In genomic region chrX:13026877-13027652, GRCh38 we compare ENCODE assay signal across 22 cellular contexts. TPM values are rescaled to one million over a fixed set of nuclear protein-coding genes. Genes with fewer than 3 reads are reported as not detected.
DNase-seq lines count a peak whose midpoint lies in the region; ATAC-seq and TF ChIP-seq lines count a peak whose summit lies in the region.
"Had no signal": no experiment of that assay in that cellular context is flagged by ENCODE, and none has a peak within 500 bp of the region (broad histone marks: within the 10 kb centered on the region; RNA-seq: fewer than 3 reads in every experiment).

No MANE protein-coding gene starts in this region.

- H3K4me3 Mint-ChIP-seq in activated CD4-positive, alpha-beta T cell treated with anti-CD3 and anti-CD28 coated beads, Interleukin-2, amount 10 ng/mL, durations not matched to agents 24 days and 14 days = peak overlapping the region; percentile 10
- no peak overlapping the region for H3K4me3 Mint-ChIP-seq in activated T-helper 2 cell treated with anti-CD3 and anti-CD28 coated beads, Interferon-gamma antibody, Interleukin-2, Interleukin-4, amounts not matched to agents 10 μg/mL and 5 μg/mL and 100 μg/mL, durations not matched to agents 14 hours and 24 hours and 36 hours (ENCODE audit: low read depth)
- no peak overlapping the region for H3K4me3 Mint-ChIP-seq in natural killer cell

- H3K9me3 Mint-ChIP-seq in activated CD4-positive, alpha-beta T cell treated with anti-CD3 and anti-CD28 coated beads, Interleukin-2, amount 10 ng/mL, durations not matched to agents 24 days and 14 days = no peaks in the 10 kb centered on the region
- H3K9me3 Mint-ChIP-seq in activated T-helper 2 cell treated with anti-CD3 and anti-CD28 coated beads, Interferon-gamma antibody, Interleukin-2, Interleukin-4, amounts not matched to agents 10 μg/mL and 5 μg/mL and 100 μg/mL, durations not matched to agents 14 hours and 24 hours and 36 hours = no peaks in the 10 kb centered on the region
- H3K9me3 Mint-ChIP-seq in natural killer cell = no peaks in the 10 kb centered on the region
- H3K9me3 Mint-ChIP-seq: activated naive CD8-positive, alpha-beta T cell treated with anti-CD3 and anti-CD28 coated beads, Interleukin-2, amount 10 ng/mL, durations not matched to agents 7 days and 5 days had no signal

- H3K27me3 Mint-ChIP-seq in activated CD4-positive, alpha-beta T cell treated with anti-CD3 and anti-CD28 coated beads, Interleukin-2, amount 10 ng/mL, durations not matched to agents 24 days and 14 days = no peaks in the 10 kb centered on the region
- no peaks in the 10 kb centered on the region for H3K27me3 Mint-ChIP-seq in activated T-helper 2 cell treated with anti-CD3 and anti-CD28 coated beads, Interferon-gamma antibody, Interleukin-2, Interleukin-4, amounts not matched to agents 10 μg/mL and 5 μg/mL and 100 μg/mL, durations not matched to agents 14 hours and 24 hours and 36 hours (ENCODE audit: low read depth)
- peaks cover 0 to 30% of the 10 kb centered on the region in 2 donors for H3K27me3 Mint-ChIP-seq in natural killer cell (ENCODE audit: low read depth in 2 of 2)
- H3K27me3 Mint-ChIP-seq: activated naive CD8-positive, alpha-beta T cell treated with anti-CD3 and anti-CD28 coated beads, Interleukin-2, amount 10 ng/mL, durations not matched to agents 7 days and 5 days had no signal

- intact Hi-C loops in activated CD4-positive, alpha-beta T cell treated with anti-CD3 and anti-CD28 coated beads, Interleukin-2, amount 10 ng/mL, durations not matched to agents 24 days and 14 days (cut with micrococcal nuclease) = loop anchor here (2.0 kb wide), 2 partner anchors 14 to 24 kb away; no protein-coding TSS in a partner anchor
- intact Hi-C loops in activated T-helper 2 cell treated with anti-CD3 and anti-CD28 coated beads, Interferon-gamma antibody, Interleukin-2, Interleukin-4, amounts not matched to agents 10 μg/mL and 5 μg/mL and 100 μg/mL, durations not matched to agents 14 hours and 24 hours and 36 hours (cut with micrococcal nuclease) = loop anchor here (1.0 to 2.0 kb wide), 3 partner anchors 14 to 66 kb away; no protein-coding TSS in a partner anchor
- intact Hi-C loops in natural killer cell (cut with micrococcal nuclease) = loop anchor here (10.0 kb wide), 1 partner anchor 58 kb away; no protein-coding TSS in a partner anchor

- no peaks in the 10 kb centered on the region for H3K9me3 ChIP-seq in KOPT-K1 (ENCODE audit: insufficient read depth, low read length, poor library complexity, severe bottlenecking)
- H3K9me3 ChIP-seq: tibial nerve had no signal

- H3K36me3 Mint-ChIP-seq in activated CD4-positive, alpha-beta T cell treated with anti-CD3 and anti-CD28 coated beads, Interleukin-2, amount 10 ng/mL, durations not matched to agents 24 days and 14 days (ENCODE audit: low read depth) = no peaks in the 10 kb centered on the region
- H3K36me3 Mint-ChIP-seq in activated T-helper 2 cell treated with anti-CD3 and anti-CD28 coated beads, Interferon-gamma antibody, Interleukin-2, Interleukin-4, amounts not matched to agents 10 μg/mL and 5 μg/mL and 100 μg/mL, durations not matched to agents 14 hours and 24 hours and 36 hours (ENCODE audit: low read depth) = no peaks in the 10 kb centered on the region
- H3K36me3 Mint-ChIP-seq in natural killer cell = no peaks in the 10 kb centered on the region
- H3K36me3 Mint-ChIP-seq: activated naive CD8-positive, alpha-beta T cell treated with anti-CD3 and anti-CD28 coated beads, Interleukin-2, amount 10 ng/mL, durations not matched to agents 7 days and 5 days had no signal

- TF ChIP-seq CTCF in natural killer cell (IDR thresholded peaks at IDR 0.05) = no peak

- peak overlapping the region; percentile 53 for H3K27ac ChIP-seq in KOPT-K1 (ENCODE audit: low read depth, low read length, poor library complexity, severe bottlenecking)
- H3K27ac ChIP-seq: epithelial cell of prostate, foreskin keratinocyte, RWPE1, tibial nerve had no signal

- ATAC-seq in natural killer cell = peak; percentile 49 to 78 (median 57)
- ATAC-seq: foreskin keratinocyte had no signal

- peak overlapping the region; percentile 80 for H3K27ac Mint-ChIP-seq in activated CD4-positive, alpha-beta T cell treated with anti-CD3 and anti-CD28 coated beads, Interleukin-2, amount 10 ng/mL, durations not matched to agents 24 days and 14 days
- peak overlapping the region; percentile 72 for H3K27ac Mint-ChIP-seq in activated T-helper 2 cell treated with anti-CD3 and anti-CD28 coated beads, Interferon-gamma antibody, Interleukin-2, Interleukin-4, amounts not matched to agents 10 μg/mL and 5 μg/mL and 100 μg/mL, durations not matched to agents 14 hours and 24 hours and 36 hours
- peak overlapping the region; percentile 69 to 78 for H3K27ac Mint-ChIP-seq in natural killer cell

- peak; percentile 44 for DNase-seq in activated CD4-positive, alpha-beta T cell treated with anti-CD3 and anti-CD28 coated beads, Interleukin-2, amount 10 ng/mL, durations not matched to agents 24 days and 14 days
- DNase-seq in activated CD4-positive, alpha-beta T cell treated with anti-CD3 and anti-CD28 coated beads, Interleukin-2, amount 50 U/mL, for 1 hour = no peak
- DNase-seq in activated T-helper 2 cell treated with anti-CD3 and anti-CD28 coated beads, Interferon-gamma antibody, Interleukin-2, Interleukin-4, amounts not matched to agents 10 μg/mL and 5 μg/mL and 100 μg/mL, durations not matched to agents 14 hours and 24 hours and 36 hours (ENCODE audit: low spot score) = no peak
- DNase-seq in natural killer cell (no peak), SKM-1 treated with dmso at 0.1 percent for 144 hours (lab: John Stamatoyannopoulos, UW; ENCODE audit: unreplicated experiment) (no peak), NCI-H524 treated with DMSO at 0.1 percent for 48 hours (lab: John Stamatoyannopoulos, UW) (no peak), UCSD-AML1 (lab: John Stamatoyannopoulos, UW; ENCODE audit: unreplicated experiment) (no peak)
- DNase-seq: activated naive CD8-positive, alpha-beta T cell treated with anti-CD3 and anti-CD28 coated beads, Interleukin-2, amount 10 ng/mL, durations not matched to agents 7 days and 5 days; dermis blood vessel endothelial cell; foreskin keratinocyte; kidney glomerular epithelial cell; NCI-H1694 treated with DMSO at 0.1 percent for 48 hours; NCI-H226; stimulated activated CD4-positive, alpha-beta T cell treated with anti-CD3 and anti-CD28 coated beads, Interleukin-12 subunit alpha, Interleukin-12 subunit beta, amount 100 ng/mL, for 4 hours had no signal

- H3K4me1 Mint-ChIP-seq in activated CD4-positive, alpha-beta T cell treated with anti-CD3 and anti-CD28 coated beads, Interleukin-2, amount 10 ng/mL, durations not matched to agents 24 days and 14 days = peaks cover 60% of the 10 kb centered on the region
- peaks cover 67% of the 10 kb centered on the region for H3K4me1 Mint-ChIP-seq in activated T-helper 2 cell treated with anti-CD3 and anti-CD28 coated beads, Interferon-gamma antibody, Interleukin-2, Interleukin-4, amounts not matched to agents 10 μg/mL and 5 μg/mL and 100 μg/mL, durations not matched to agents 14 hours and 24 hours and 36 hours (ENCODE audit: low read depth)
- peaks cover 42 to 51% of the 10 kb centered on the region in 2 donors for H3K4me1 Mint-ChIP-seq in natural killer cell

- no peaks in the 10 kb centered on the region for H3K36me3 ChIP-seq in KOPT-K1 (ENCODE audit: insufficient read depth, low read length)
- H3K36me3 ChIP-seq: tibial nerve had no signal

RNA-seq across cellular contexts. Expression of gene FAM9C, which starts 17.4 kb away (rescaled TPM):
- not detected in 2 replicates for total RNA-seq in activated CD4-positive, alpha-beta T cell treated with anti-CD3 and anti-CD28 coated beads, Interleukin-2, amount 10 ng/mL, durations not matched to agents 24 days and 14 days
- not detected in 2 replicates for total RNA-seq in activated T-helper 2 cell treated with anti-CD3 and anti-CD28 coated beads, Interferon-gamma antibody, Interleukin-2, Interleukin-4, amounts not matched to agents 10 μg/mL and 5 μg/mL and 100 μg/mL, durations not matched to agents 14 hours and 24 hours and 36 hours
- not detected for total RNA-seq in natural killer cell
- total RNA-seq: A172; activated naive CD8-positive, alpha-beta T cell treated with anti-CD3 and anti-CD28 coated beads, Interleukin-2, amount 10 ng/mL, durations not matched to agents 7 days and 5 days; dermis blood vessel endothelial cell; foreskin keratinocyte; HT-29; mesenteric fat pad; renal cortical epithelial cell; tibial nerve had no signal

RNA-seq across cellular contexts. Expression of gene TMSB4X, which starts 52.2 kb away (rescaled TPM):
- 5,263 and 5,311 TPM in 2 replicates for total RNA-seq in activated CD4-positive, alpha-beta T cell treated with anti-CD3 and anti-CD28 coated beads, Interleukin-2, amount 10 ng/mL, durations not matched to agents 24 days and 14 days
- total RNA-seq in activated T-helper 2 cell treated with anti-CD3 and anti-CD28 coated beads, Interferon-gamma antibody, Interleukin-2, Interleukin-4, amounts not matched to agents 10 μg/mL and 5 μg/mL and 100 μg/mL, durations not matched to agents 14 hours and 24 hours and 36 hours = 7,759 and 7,983 TPM in 2 replicates
- 1,000 to 10,000 TPM; 5,049 to 6,005 (median 5,892) TPM for total RNA-seq in natural killer cell
